In genomic region chr21:37231671-37232070, GRCh38 we compare ENCODE assay signal across 17 cellular contexts. TPM values are rescaled to one million over a fixed set of nuclear protein-coding genes. Genes with fewer than 3 reads are reported as not detected.
DNase-seq lines count a peak whose midpoint lies in the region; ATAC-seq and TF ChIP-seq lines count a peak whose summit lies in the region.
"Had no signal": no experiment of that assay in that cellular context is flagged by ENCODE, and none has a peak within 500 bp of the region (broad histone marks: within the 10 kb centered on the region; RNA-seq: fewer than 3 reads in every experiment).

No MANE protein-coding gene starts in this region.

- CTCF ChIA-PET in activated B cell treated with CpG ODN at 0.5 μM for 24 hours (lab: Charles Lee) = no interaction called here

- no peak overlapping the region for H2AFZ ChIP-seq in hepatocyte
- no peak overlapping the region for H2AFZ ChIP-seq in GM23338

- H3K4me3 Mint-ChIP-seq in activated B cell treated with CpG ODN at 0.5 μM for 24 hours (no peak overlapping the region), endothelial cell (ENCODE audit: unreplicated experiment) (no peak overlapping the region), type B pancreatic cell (no peak overlapping the region), GM23338 (no peak overlapping the region)
- H3K4me3 Mint-ChIP-seq: CD4-positive, alpha-beta memory T cell had no signal

- DNase-seq in activated naive CD4-positive, alpha-beta T cell treated with anti-CD3 and anti-CD28 coated beads, Interleukin-2, amount 50 U/mL, for 72 hours (ENCODE audit: low spot score in 2 of 2) = no peak
- no peak for DNase-seq in activated naive CD4-positive, alpha-beta T cell treated with anti-CD3 and anti-CD28 coated beads, Interleukin-2, amount 50 U/mL, for 16 hours
- DNase-seq in activated B cell treated with CpG ODN at 0.5 μM for 24 hours (no peak), endothelial cell (ENCODE audit: low spot score) (no peak), type B pancreatic cell (ENCODE audit: extremely low spot score, unreplicated experiment) (no peak), left ventricle myocardium inferior (no peak), hepatocyte (ENCODE audit: low spot score) (no peak), GM23338 (ENCODE audit: low spot score) (no peak)
- DNase-seq: CD4-positive, alpha-beta memory T cell; NCI-H1105; NCI-H1694 treated with DMSO at 0.1 percent for 48 hours; NCI-H510A; PC-3; SHP77 treated with DMSO at 0.1 percent for 48 hours; SK-N-SH had no signal

- WGBS in hepatocyte (ENCODE audit: low lambda C conversion rate, missing lambda C conversion rate) = 96% methylated on average over 16 of the region's 16 CpGs

- TF ChIP-seq CTCF in activated B cell treated with CpG ODN at 0.5 μM for 24 hours (IDR thresholded peaks at IDR 0.05) = no peak
- no peak for TF ChIP-seq CTCF in endothelial cell (IDR thresholded peaks at IDR 0.05; ENCODE audit: unreplicated experiment)
- TF ChIP-seq CTCF in type B pancreatic cell (conservative IDR thresholded peaks at IDR 0.05) = no peak
- no peak for TF ChIP-seq CTCF in left ventricle myocardium inferior (IDR thresholded peaks at IDR 0.05; ENCODE audit: borderline replicate concordance)
- no peak for TF ChIP-seq CTCF in hepatocyte (IDR thresholded peaks at IDR 0.05; ENCODE audit: poor library complexity)
- TF ChIP-seq CTCF in GM23338 (conservative IDR thresholded peaks at IDR 0.05; ENCODE audit: low read depth in 2 of 2) = no peak

- no peak for ATAC-seq in activated naive CD4-positive, alpha-beta T cell treated with anti-CD3 and anti-CD28 coated beads, Interleukin-2, amount 50 U/mL, for 72 hours
- no peak for ATAC-seq in activated B cell treated with CpG ODN at 0.5 μM for 24 hours (ENCODE audit: low read depth)
- ATAC-seq in GM23338 = no peak
- ATAC-seq: A549, PC-3 had no signal

- H3F3A ChIP-seq in GM23338 (replicated peaks; ENCODE audit: low read depth) = no peaks in the 10 kb centered on the region

- peaks cover 13 to 29% of the 10 kb centered on the region in 2 donors for H3K36me3 Mint-ChIP-seq in activated naive CD4-positive, alpha-beta T cell treated with anti-CD3 and anti-CD28 coated beads, Interleukin-2, amount 50 U/mL, for 72 hours
- H3K36me3 Mint-ChIP-seq in activated B cell treated with CpG ODN at 0.5 μM for 24 hours (ENCODE audit: low read depth) (peaks cover 78% of the 10 kb centered on the region), endothelial cell (ENCODE audit: low read depth, unreplicated experiment) (peaks cover 49% of the 10 kb centered on the region), type B pancreatic cell (peaks cover 17% of the 10 kb centered on the region), GM23338 (ENCODE audit: low read depth) (peaks cover 57% of the 10 kb centered on the region)

- no peaks in the 10 kb centered on the region for H3K27me3 ChIP-seq in left ventricle myocardium inferior (ENCODE audit: low read depth)
- H3K27me3 ChIP-seq in hepatocyte = no peaks in the 10 kb centered on the region
- no peaks in the 10 kb centered on the region for H3K27me3 ChIP-seq in GM23338 (ENCODE audit: insufficient read depth)
- H3K27me3 ChIP-seq: BLaER1 had no signal

- H3K9me2 ChIP-seq in hepatocyte (replicated peaks; ENCODE audit: insufficient read depth) (no peaks in the 10 kb centered on the region), GM23338 (ENCODE audit: insufficient read depth) (no peaks in the 10 kb centered on the region)
- H3K9me2 ChIP-seq: SK-N-SH had no signal

- no peaks in the 10 kb centered on the region for H3K9me3 ChIP-seq in left ventricle myocardium inferior (replicated peaks)
- H3K9me3 ChIP-seq in hepatocyte (ENCODE audit: low read depth) = no peaks in the 10 kb centered on the region
- H3K9me3 ChIP-seq: A549, SK-N-SH had no signal

- no peaks in the 10 kb centered on the region for H3K27me3 Mint-ChIP-seq in activated B cell treated with CpG ODN at 0.5 μM for 24 hours
- peaks cover 4% of the 10 kb centered on the region for H3K27me3 Mint-ChIP-seq in endothelial cell (ENCODE audit: unreplicated experiment)
- H3K27me3 Mint-ChIP-seq in type B pancreatic cell = no peaks in the 10 kb centered on the region
- H3K27me3 Mint-ChIP-seq in GM23338 (ENCODE audit: insufficient read depth, low read depth, poor library complexity) = no peaks in the 10 kb centered on the region
- H3K27me3 Mint-ChIP-seq: CD4-positive, alpha-beta memory T cell had no signal

- intact Hi-C loops in activated B cell treated with CpG ODN at 0.5 μM for 24 hours (cut with micrococcal nuclease) (no loop called here), left ventricle myocardium inferior (cut with micrococcal nuclease) (no loop called here)

- peak overlapping the region; percentile 56 to 79 for H3K27ac Mint-ChIP-seq in activated naive CD4-positive, alpha-beta T cell treated with anti-CD3 and anti-CD28 coated beads, Interleukin-2, amount 50 U/mL, for 72 hours
- H3K27ac Mint-ChIP-seq in activated B cell treated with CpG ODN at 0.5 μM for 24 hours = peak overlapping the region; percentile 66
- peak overlapping the region; percentile 1 for H3K27ac Mint-ChIP-seq in endothelial cell (ENCODE audit: unreplicated experiment)
- peak overlapping the region; percentile 77 for H3K27ac Mint-ChIP-seq in type B pancreatic cell
- H3K27ac Mint-ChIP-seq in GM23338 = no peak overlapping the region

- H4K20me1 ChIP-seq in hepatocyte (ENCODE audit: insufficient read depth, poor library complexity, severe bottlenecking) = no peaks in the 10 kb centered on the region
- no peaks in the 10 kb centered on the region for H4K20me1 ChIP-seq in GM23338 (replicated peaks; ENCODE audit: insufficient read depth)

- peaks cover 90% of the 10 kb centered on the region for H3K36me3 ChIP-seq in left ventricle myocardium inferior
- no peaks in the 10 kb centered on the region for H3K36me3 ChIP-seq in hepatocyte (replicated peaks; ENCODE audit: insufficient read depth, low read depth)
- peaks cover 10% of the 10 kb centered on the region for H3K36me3 ChIP-seq in GM23338 (ENCODE audit: insufficient read depth)

- H3K4me2 ChIP-seq in hepatocyte (no peak overlapping the region), GM23338 (no peak overlapping the region)
- H3K4me2 ChIP-seq: A549, BLaER1, SK-N-SH had no signal

- no peaks in the 10 kb centered on the region for H3K4me1 ChIP-seq in left ventricle myocardium inferior
- H3K4me1 ChIP-seq in hepatocyte (ENCODE audit: insufficient read depth) = no peaks in the 10 kb centered on the region
- no peaks in the 10 kb centered on the region for H3K4me1 ChIP-seq in GM23338 (ENCODE audit: insufficient read depth)
- H3K4me1 ChIP-seq: A549 had no signal

- no peaks in the 10 kb centered on the region for H3K9me3 Mint-ChIP-seq in activated naive CD4-positive, alpha-beta T cell treated with anti-CD3 and anti-CD28 coated beads, Interleukin-2, amount 50 U/mL, for 72 hours
- H3K9me3 Mint-ChIP-seq in activated B cell treated with CpG ODN at 0.5 μM for 24 hours = no peaks in the 10 kb centered on the region
- no peaks in the 10 kb centered on the region for H3K9me3 Mint-ChIP-seq in endothelial cell (ENCODE audit: unreplicated experiment)
- no peaks in the 10 kb centered on the region for H3K9me3 Mint-ChIP-seq in type B pancreatic cell
- no peaks in the 10 kb centered on the region; the same call in 2 of the 3 replicates for H3K9me3 Mint-ChIP-seq in GM23338
- H3K9me3 Mint-ChIP-seq: CD4-positive, alpha-beta memory T cell had no signal

- H3K4me1 Mint-ChIP-seq in activated B cell treated with CpG ODN at 0.5 μM for 24 hours (peaks cover 14% of the 10 kb centered on the region), endothelial cell (ENCODE audit: unreplicated experiment) (peaks cover 3% of the 10 kb centered on the region), type B pancreatic cell (ENCODE audit: unreplicated experiment) (peaks cover 6% of the 10 kb centered on the region), GM23338 (no peaks in the 10 kb centered on the region)

- H3K27ac ChIP-seq in left ventricle myocardium inferior (replicated peaks) (no peak overlapping the region), hepatocyte (no peak overlapping the region), GM23338 (ENCODE audit: low read depth) (no peak overlapping the region)
- H3K27ac ChIP-seq: A549, BLaER1 had no signal

- POLR2A ChIA-PET in activated B cell treated with CpG ODN at 0.5 μM for 24 hours (lab: Charles Lee) = interaction anchor here (1.0 kb wide), 1 partner anchor 36 kb away, joined by 3 read pairs; no protein-coding TSS in a partner anchor

- H3K79me2 ChIP-seq in hepatocyte = peaks cover 3% of the 10 kb centered on the region
- no peaks in the 10 kb centered on the region for H3K79me2 ChIP-seq in GM23338 (replicated peaks; ENCODE audit: insufficient read depth)

- no peak overlapping the region for H3K4me3 ChIP-seq in left ventricle myocardium inferior
- no peak overlapping the region for H3K4me3 ChIP-seq in hepatocyte
- H3K4me3 ChIP-seq in GM23338 = no peak overlapping the region
- H3K4me3 ChIP-seq: A549, BLaER1 had no signal

RNA-seq across cellular contexts. Expression of gene VPS26C, which starts 35.5 kb away (rescaled TPM):
- total RNA-seq in activated naive CD4-positive, alpha-beta T cell treated with anti-CD3 and anti-CD28 coated beads, Interleukin-2, amount 50 U/mL, for 72 hours = 10 to 100 TPM; 68.9 to 69.0 TPM
- total RNA-seq in activated B cell treated with CpG ODN at 0.5 μM for 24 hours = 42.5 and 45.2 TPM in 2 replicates
- total RNA-seq in endothelial cell (ENCODE audit: unreplicated experiment) = 63.8 TPM
- 33.5 and 37.9 TPM in 2 replicates for total RNA-seq in type B pancreatic cell (ENCODE audit: low replicate concordance)
- 54.2 TPM for total RNA-seq in left ventricle myocardium inferior
- 74.5 and 75.8 TPM in 2 replicates for total RNA-seq in hepatocyte
- polyA plus RNA-seq in hepatocyte = 43.7 and 49.5 TPM in 2 replicates
- 79.1 and 91.2 TPM in 2 replicates for total RNA-seq in GM23338 (2014; rRNA removed; shearing (Covaris generic))
- polyA plus RNA-seq in GM23338 (2016; fragmentation: Nextera tagmentation; extraction: Ambion mirVana) = 39.3 and 45.1 TPM in 2 replicates
